Comparison of ENCODE assay signal across 10 cellular contexts in genomic region chr6:17472653-17473183, GRCh38.
DNase-seq lines count a peak whose midpoint lies in the region; ATAC-seq and TF ChIP-seq lines count a peak whose summit lies in the region.
"Had no signal": no experiment of that assay in that cellular context is flagged by ENCODE, and none has a peak within 500 bp of the region (broad histone marks: within the 10 kb centered on the region; RNA-seq: fewer than 3 reads in every experiment).

No MANE protein-coding gene starts in this region.

- POLR2A ChIA-PET in HEK293T (lab: Yijun Ruan, JAX), result interaction anchor here (1.4 kb wide), 1 partner anchor 79 kb away, joined by 6 read pairs; the partner anchor contains the start of gene CAP2
- POLR2A ChIA-PET in PC-3 (lab: Charles Lee; ENCODE audit: unreplicated experiment), result no interaction called here

- no peaks in the 10 kb centered on the region for H3K9me2 ChIP-seq in PC-3 (replicated peaks; ENCODE audit: low read length)

- TF ChIP-seq CTCF in PC-3 (conservative IDR thresholded peaks at IDR 0.05; ENCODE audit: low read depth, low read length), result no peak
- no peak for TF ChIP-seq CTCF in ovary (IDR thresholded peaks at IDR 0.05)

- H3K27me3 ChIP-seq in PC-3 (ENCODE audit: low read length) (no peaks in the 10 kb centered on the region), ovary (no peaks in the 10 kb centered on the region)

- DNase-seq in HEK293T (ENCODE audit: extremely low spot score), result peak; percentile 38
- DNase-seq in PC-3, result peak; percentile 53
- DNase-seq in left ventricle myocardium superior, result no peak
- peak; percentile 91 for DNase-seq in renal cortical epithelial cell (ENCODE audit: low read depth)
- no peak for DNase-seq in medulla oblongata (ENCODE audit: extremely low spot score)
- no peak for DNase-seq in NAMALWA (ENCODE audit: low spot score)
- no peak for DNase-seq in ovary
- DNase-seq: erythroblast, T-helper 17 cell had no signal

- H3K4me3 ChIP-seq in PC-3 (ENCODE audit: low read length), result no peak overlapping the region
- H3K4me3 ChIP-seq in ovary, result no peak overlapping the region

- no peaks in the 10 kb centered on the region for H3K9me3 ChIP-seq in PC-3 (ENCODE audit: low read length)
- no peaks in the 10 kb centered on the region for H3K9me3 ChIP-seq in ovary

- no peaks in the 10 kb centered on the region for H3K79me2 ChIP-seq in PC-3 (ENCODE audit: low read length)

- TF ChIP-seq POLR2A in ovary (IDR thresholded peaks at IDR 0.05), result no peak

- no peaks in the 10 kb centered on the region for H4K20me1 ChIP-seq in PC-3 (ENCODE audit: low read length)

- CTCF ChIA-PET in HEK293T (lab: Yijun Ruan, JAX) (interaction anchor here (1.2 kb wide), 1 partner anchor 14 kb away, joined by 6 read pairs; no protein-coding TSS in a partner anchor), PC-3 (lab: Charles Lee) (no interaction called here)

- H3K4me2 ChIP-seq in PC-3 (ENCODE audit: low read length), result no peak overlapping the region

- no peaks in the 10 kb centered on the region for H3F3A ChIP-seq in PC-3 (ENCODE audit: low read length, unreplicated experiment)

- H3K36me3 ChIP-seq in PC-3 (ENCODE audit: low read depth, low read length) (0 out of 2 replicates have a peak, but pooled peaks cover 6% of the 10 kb centered on the region), ovary (no peaks in the 10 kb centered on the region)

- no peak overlapping the region for H2AFZ ChIP-seq in PC-3 (ENCODE audit: low read length)

- BruUV-seq in PC-3 (replicated peaks; lab: Mats Ljungman, UMichigan), result no TSS peak

- H3K4me1 ChIP-seq in PC-3 (ENCODE audit: insufficient read depth, low read length) (peaks cover 17% of the 10 kb centered on the region; the same call in 1 of the 2 replicates), ovary (ENCODE audit: insufficient read depth) (no peaks in the 10 kb centered on the region)

- H3K27ac ChIP-seq in PC-3 (ENCODE audit: low read length) (peak overlapping the region; percentile 4; the same call in 1 of the 2 replicates), ovary (no peak overlapping the region)

- ATAC-seq in PC-3 (peak; percentile 88), left ventricle myocardium superior (peak; percentile 28), GM18867 (IDR thresholded peaks at IDR 0.05; ENCODE audit: unreplicated experiment) (no peak)
- ATAC-seq: T-helper 17 cell had no signal

- 73 to 87% (median 84%) methylated on average over 2 of the region's 2 CpGs for WGBS in ovary, 3 donors

- H3K9ac ChIP-seq in PC-3 (ENCODE audit: low read length), result no peak overlapping the region

- intact Hi-C loops in PC-3 (cut with micrococcal nuclease), result no loop called here
- intact Hi-C loops in left ventricle myocardium superior (cut with micrococcal nuclease), result no loop called here
- intact Hi-C loops in ovary (cut with DNase I), result loop anchor here in 1 of 4 donors (5.0 kb wide), 2 partner anchors 515 to 725 kb away; partner anchors contain the start of gene KIF13A

- no peak for TF ChIP-seq EP300 in ovary (IDR thresholded peaks at IDR 0.05)

TF ChIP-seq in HEK293T, 16 proteins besides CTCF, POLR2A, EP300 and RAD21:
- TF ChIP-seq PKNOX1 (IDR thresholded peaks at IDR 0.05) (peak; percentile 80), HDGF (IDR thresholded peaks at IDR 0.05; ENCODE audit: borderline replicate concordance) (no peak), ZNF384 (IDR thresholded peaks at IDR 0.05) (peak; percentile 60; the same call in 1 of the 2 replicates)

Comparison
In these comparisons a context has a peak if more than half of its experiments do, and no peak if none do; other contexts are left out.
1. DNase-seq: peak in HEK293T (single experiment), PC-3 (single experiment) and renal cortical epithelial cell (single experiment); none in left ventricle myocardium superior (single experiment), medulla oblongata (single experiment), NAMALWA (single experiment) and ovary (0 of 5).